In the genomic region with DNA sequence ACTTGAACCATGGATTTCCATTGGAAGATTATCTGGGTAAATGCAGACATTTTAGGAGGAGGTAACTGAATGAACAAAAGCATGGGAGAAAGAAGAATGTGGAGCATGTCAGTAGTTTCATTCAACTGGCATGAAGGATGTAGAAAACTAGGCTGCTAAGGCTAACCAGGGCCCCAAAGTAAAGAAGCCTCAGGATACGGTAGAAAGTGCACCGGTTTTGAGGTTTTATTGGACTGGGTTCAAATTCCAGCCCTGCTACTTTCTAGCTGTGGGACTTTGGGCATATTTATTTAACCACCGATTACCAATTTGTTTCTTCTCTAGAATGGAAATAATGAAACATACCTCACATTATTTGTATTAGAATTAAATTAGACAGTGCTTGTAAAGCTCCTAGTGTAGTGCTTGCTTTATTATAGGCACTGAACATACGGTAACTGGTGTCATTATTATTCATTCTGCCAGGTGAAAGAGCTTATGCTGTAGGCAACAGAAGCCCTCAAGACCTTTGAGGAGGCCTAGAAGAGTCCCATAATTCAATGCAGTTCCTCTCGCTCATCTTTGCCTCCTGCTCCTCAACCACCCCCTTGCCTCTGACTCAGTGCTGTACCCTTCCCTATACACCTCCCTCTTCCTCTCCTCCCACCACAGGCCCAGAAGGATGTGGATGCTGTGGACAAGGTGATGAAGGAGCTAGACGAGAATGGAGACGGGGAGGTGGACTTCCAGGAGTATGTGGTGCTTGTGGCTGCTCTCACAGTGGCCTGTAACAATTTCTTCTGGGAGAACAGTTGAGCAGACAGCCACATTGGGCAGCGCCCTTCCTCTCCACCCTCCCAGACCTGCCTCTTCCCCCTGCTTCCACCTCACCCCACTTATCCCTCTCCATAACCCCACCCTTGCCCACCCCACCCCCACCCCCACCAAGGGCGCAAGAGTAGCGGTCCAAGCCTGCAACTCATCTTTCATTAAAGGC, we compare ENCODE assay signal across 14 cellular contexts. TPM values are rescaled to one million over a fixed set of nuclear protein-coding genes. Genes with fewer than 3 reads are reported as not detected.
A peak's percentile ranks its signal among the peaks of the same experiment; 100 is the strongest.
DNase-seq lines count a peak whose midpoint lies in the region; ATAC-seq and TF ChIP-seq lines count a peak whose summit lies in the region.
"Had no signal": no experiment of that assay in that cellular context is flagged by ENCODE, and none has a peak within 500 bp of the region (broad histone marks: within the 10 kb centered on the region; RNA-seq: fewer than 3 reads in every experiment).

No MANE protein-coding gene starts in this region.

- WGBS in smooth muscle cell (ENCODE audit: low lambda C conversion rate): 88% methylated on average over 9 of the region's 10 CpGs

- CTCF ChIA-PET in activated naive CD4-positive, alpha-beta T cell treated with anti-CD3 and anti-CD28 coated beads for 36 hours (lab: Charles Lee): interaction anchor here (0.5 to 1.5 kb wide), 3 partner anchors 14 to 1704 kb away, joined by 3 read pairs; no protein-coding TSS in a partner anchor

- H3K27me3 ChIP-seq in smooth muscle cell (ENCODE audit: low read depth) (no peaks in the 10 kb centered on the region), HAP-1 (ENCODE audit: low read depth) (no peaks in the 10 kb centered on the region)
- H3K27me3 ChIP-seq: pancreas had no signal

- TF ChIP-seq CTCF in smooth muscle cell (IDR thresholded peaks at IDR 0.05; ENCODE audit: borderline replicate concordance, insufficient read depth, poor library complexity, severe bottlenecking): no peak

- peaks cover 34% of the 10 kb centered on the region for H3K4me1 Mint-ChIP-seq in activated naive CD4-positive, alpha-beta T cell treated with anti-CD3 and anti-CD28 coated beads for 36 hours (ENCODE audit: low read depth)
- H3K4me1 Mint-ChIP-seq in activated T-helper 17 cell treated with anti-CD3 and anti-CD28 coated beads, Interleukin-2, amount 50 U/mL, for 72 hours: peaks cover 24% of the 10 kb centered on the region

- H3K9me3 Mint-ChIP-seq in activated naive CD4-positive, alpha-beta T cell treated with anti-CD3 and anti-CD28 coated beads for 36 hours: no peaks in the 10 kb centered on the region
- H3K9me3 Mint-ChIP-seq in activated naive CD4-positive, alpha-beta T cell treated with anti-CD3 and anti-CD28 coated beads, Interleukin-2, amount 50 U/mL, for 72 hours: no peaks in the 10 kb centered on the region
- H3K9me3 Mint-ChIP-seq in activated T-helper 17 cell treated with anti-CD3 and anti-CD28 coated beads, Interleukin-2, amount 50 U/mL, for 72 hours: no peaks in the 10 kb centered on the region

- intact Hi-C loops in activated naive CD4-positive, alpha-beta T cell treated with anti-CD3 and anti-CD28 coated beads for 36 hours (cut with micrococcal nuclease): no loop called here
- intact Hi-C loops in head of caudate nucleus (cut with DNase I): no loop called here

- no peak overlapping the region for H3K4me2 ChIP-seq in smooth muscle cell

- peaks cover 5% of the 10 kb centered on the region for H3K27me3 Mint-ChIP-seq in activated naive CD4-positive, alpha-beta T cell treated with anti-CD3 and anti-CD28 coated beads for 36 hours (ENCODE audit: low read depth)
- H3K27me3 Mint-ChIP-seq in activated T-helper 17 cell treated with anti-CD3 and anti-CD28 coated beads, Interleukin-2, amount 50 U/mL, for 72 hours: no peaks in the 10 kb centered on the region

- H3K9me3 ChIP-seq in smooth muscle cell (replicated peaks; ENCODE audit: low read depth) (no peaks in the 10 kb centered on the region), HAP-1 (no peaks in the 10 kb centered on the region)
- H3K9me3 ChIP-seq: lower lobe of right lung, pancreas had no signal

- H2AFZ ChIP-seq in smooth muscle cell (ENCODE audit: low read depth): no peak overlapping the region

- no peak for ATAC-seq in activated naive CD4-positive, alpha-beta T cell treated with anti-CD3 and anti-CD28 coated beads, Interleukin-2, amount 50 U/mL, for 72 hours
- peak; percentile 13 for ATAC-seq in activated T-helper 17 cell treated with anti-CD3 and anti-CD28 coated beads, Interleukin-2, amount 50 U/mL, for 72 hours (replicated peaks)
- ATAC-seq in HG03039 (IDR thresholded peaks at IDR 0.05; ENCODE audit: unreplicated experiment): no peak
- ATAC-seq: lower lobe of right lung, pancreas had no signal

- H3K36me3 Mint-ChIP-seq in activated naive CD4-positive, alpha-beta T cell treated with anti-CD3 and anti-CD28 coated beads for 36 hours (ENCODE audit: low read depth): peaks cover 18% of the 10 kb centered on the region
- peaks cover 10 to 29% of the 10 kb centered on the region in 2 donors for H3K36me3 Mint-ChIP-seq in activated naive CD4-positive, alpha-beta T cell treated with anti-CD3 and anti-CD28 coated beads, Interleukin-2, amount 50 U/mL, for 72 hours
- H3K36me3 Mint-ChIP-seq in activated T-helper 17 cell treated with anti-CD3 and anti-CD28 coated beads, Interleukin-2, amount 50 U/mL, for 72 hours (ENCODE audit: low read depth): peaks cover 28% of the 10 kb centered on the region

- H3K27ac ChIP-seq in smooth muscle cell (ENCODE audit: low read depth): peak overlapping the region; percentile 4
- H3K27ac ChIP-seq: pancreas had no signal

- no peaks in the 10 kb centered on the region for H3F3A ChIP-seq in smooth muscle cell (ENCODE audit: low read depth)

- H3K9ac ChIP-seq in smooth muscle cell (ENCODE audit: low read depth): no peak overlapping the region

- H3K36me3 ChIP-seq in smooth muscle cell (ENCODE audit: low read depth) (peaks cover under 1% of the 10 kb centered on the region), HAP-1 (replicated peaks) (peaks cover 17% of the 10 kb centered on the region)

- in situ Hi-C loops in HAP-1 (cut with MboI; ENCODE audit: low sequenced_read_pairs): no loop called here

- H3K4me3 Mint-ChIP-seq in activated naive CD4-positive, alpha-beta T cell treated with anti-CD3 and anti-CD28 coated beads for 36 hours: no peak overlapping the region
- H3K4me3 Mint-ChIP-seq in activated T-helper 17 cell treated with anti-CD3 and anti-CD28 coated beads, Interleukin-2, amount 50 U/mL, for 72 hours: peak overlapping the region; percentile 20

- H3K79me2 ChIP-seq in smooth muscle cell (ENCODE audit: low read depth): peaks cover 24% of the 10 kb centered on the region

- peak overlapping the region; percentile 24 for H3K27ac Mint-ChIP-seq in activated naive CD4-positive, alpha-beta T cell treated with anti-CD3 and anti-CD28 coated beads for 36 hours
- peak overlapping the region in 1 of 2 donors; percentile 88 for H3K27ac Mint-ChIP-seq in activated naive CD4-positive, alpha-beta T cell treated with anti-CD3 and anti-CD28 coated beads, Interleukin-2, amount 50 U/mL, for 72 hours
- H3K27ac Mint-ChIP-seq in activated T-helper 17 cell treated with anti-CD3 and anti-CD28 coated beads, Interleukin-2, amount 50 U/mL, for 72 hours: peak overlapping the region; percentile 39

- peaks cover 20% of the 10 kb centered on the region for H4K20me1 ChIP-seq in smooth muscle cell (ENCODE audit: low read depth)

- no peak overlapping the region for H3K4me3 ChIP-seq in smooth muscle cell
- H3K4me3 ChIP-seq in HAP-1: no peak overlapping the region
- H3K4me3 ChIP-seq: lower lobe of right lung, pancreas had no signal

- peaks cover 24% of the 10 kb centered on the region for H3K4me1 ChIP-seq in smooth muscle cell (ENCODE audit: low read depth)
- H3K4me1 ChIP-seq in HAP-1: peaks cover 26% of the 10 kb centered on the region

- no peak for DNase-seq in activated naive CD4-positive, alpha-beta T cell treated with anti-CD3 and anti-CD28 coated beads for 36 hours
- DNase-seq in activated naive CD4-positive, alpha-beta T cell treated with anti-CD3 and anti-CD28 coated beads, Interleukin-2, amount 50 U/mL, for 72 hours (ENCODE audit: low spot score in 2 of 2): no peak
- peak in 24 of 42 donors; percentile 30 to 88 (median 57) for DNase-seq in head of caudate nucleus
- DNase-seq in smooth muscle cell (lab: John Stamatoyannopoulos, UW; ENCODE audit: unreplicated experiment): no peak
- no peak for DNase-seq in HAP-1 (ENCODE audit: low spot score in 2 of 2)
- no peak for DNase-seq in A172 (ENCODE audit: low spot score)
- DNase-seq: activated T-cell treated with anti-CD3 and anti-CD28 coated beads, Interleukin-2, amount 50 U/mL, for 1 hour; DMS79 treated with DMSO at 0.1 percent for 48 hours; lower lobe of right lung; NCI-H2081 had no signal

RNA-seq across cellular contexts. Expression of gene CHTOP, which starts 2.5 kb away (rescaled TPM):
- 10 to 100 TPM; 88.2 to 91.3 TPM for total RNA-seq in activated naive CD4-positive, alpha-beta T cell treated with anti-CD3 and anti-CD28 coated beads for 36 hours
- total RNA-seq in activated naive CD4-positive, alpha-beta T cell treated with anti-CD3 and anti-CD28 coated beads, Interleukin-2, amount 50 U/mL, for 72 hours: 10 to 100 TPM; 83.3 to 91.3 TPM
- total RNA-seq in activated T-helper 17 cell treated with anti-CD3 and anti-CD28 coated beads, Interleukin-2, amount 50 U/mL, for 72 hours: 10 to 100 TPM; 70.6 to 88.6 TPM
- 47.8 and 48.1 TPM in 2 replicates for total RNA-seq in smooth muscle cell
- 49.7 and 50.2 TPM in 2 replicates for polyA plus RNA-seq in smooth muscle cell
- total RNA-seq in A172 (2014; rRNA removed; shearing (Covaris generic)): 49.0 and 60.8 TPM in 2 replicates

RNA-seq across cellular contexts. Expression of gene S100A1, which starts 3.1 kb away (rescaled TPM):
- not detected for total RNA-seq in activated naive CD4-positive, alpha-beta T cell treated with anti-CD3 and anti-CD28 coated beads for 36 hours
- total RNA-seq in activated naive CD4-positive, alpha-beta T cell treated with anti-CD3 and anti-CD28 coated beads, Interleukin-2, amount 50 U/mL, for 72 hours: not detected
- not detected for total RNA-seq in activated T-helper 17 cell treated with anti-CD3 and anti-CD28 coated beads, Interleukin-2, amount 50 U/mL, for 72 hours
- 8.3 TPM in 1 of 2 replicates, not detected in the other for total RNA-seq in smooth muscle cell
- 0.46 and 1.0 TPM in 2 replicates for polyA plus RNA-seq in smooth muscle cell
- total RNA-seq in A172 (2014; rRNA removed; shearing (Covaris generic)): 0.46 and 2.8 TPM in 2 replicates

RNA-seq across cellular contexts. Expression of gene S100A13, which starts 4.0 kb away (rescaled TPM):
- total RNA-seq in activated naive CD4-positive, alpha-beta T cell treated with anti-CD3 and anti-CD28 coated beads for 36 hours: 1 to 10 TPM; 6.6 to 7.0 TPM
- 1 to 10 TPM; 4.2 to 6.0 TPM for total RNA-seq in activated naive CD4-positive, alpha-beta T cell treated with anti-CD3 and anti-CD28 coated beads, Interleukin-2, amount 50 U/mL, for 72 hours
- 1 to 10 TPM; 6.8 to 7.9 TPM for total RNA-seq in activated T-helper 17 cell treated with anti-CD3 and anti-CD28 coated beads, Interleukin-2, amount 50 U/mL, for 72 hours
- total RNA-seq in smooth muscle cell: 150 and 158 TPM in 2 replicates
- polyA plus RNA-seq in smooth muscle cell: 474 and 498 TPM in 2 replicates
- total RNA-seq in A172 (2014; rRNA removed; shearing (Covaris generic)): 116 and 160 TPM in 2 replicates

RNA-seq across cellular contexts. Expression of gene S100A14, which starts 15.2 kb away (rescaled TPM):
- total RNA-seq in activated naive CD4-positive, alpha-beta T cell treated with anti-CD3 and anti-CD28 coated beads for 36 hours: not detected
- total RNA-seq in activated naive CD4-positive, alpha-beta T cell treated with anti-CD3 and anti-CD28 coated beads, Interleukin-2, amount 50 U/mL, for 72 hours: not detected
- total RNA-seq in activated T-helper 17 cell treated with anti-CD3 and anti-CD28 coated beads, Interleukin-2, amount 50 U/mL, for 72 hours: under 1 TPM in 1 of 2 donors, not detected in 1; 0.71 TPM
- 20.1 and 25.1 TPM in 2 replicates for total RNA-seq in smooth muscle cell
- 11.0 and 32.7 TPM in 2 replicates for polyA plus RNA-seq in smooth muscle cell
- 0.17 TPM in 1 of 2 replicates, not detected in the other for total RNA-seq in A172 (2014; rRNA removed; shearing (Covaris generic))
- total RNA-seq: SK-MEL-5 had no signal

RNA-seq across cellular contexts. Expression of gene S100A16, which starts 18.4 kb away (rescaled TPM):
- not detected for total RNA-seq in activated naive CD4-positive, alpha-beta T cell treated with anti-CD3 and anti-CD28 coated beads for 36 hours
- not detected for total RNA-seq in activated naive CD4-positive, alpha-beta T cell treated with anti-CD3 and anti-CD28 coated beads, Interleukin-2, amount 50 U/mL, for 72 hours
- total RNA-seq in activated T-helper 17 cell treated with anti-CD3 and anti-CD28 coated beads, Interleukin-2, amount 50 U/mL, for 72 hours: not detected
- 198 and 238 TPM in 2 replicates for total RNA-seq in smooth muscle cell
- 302 and 358 TPM in 2 replicates for polyA plus RNA-seq in smooth muscle cell
- total RNA-seq in A172 (2014; rRNA removed; shearing (Covaris generic)): 726 and 852 TPM in 2 replicates

Comparison
In these comparisons a context has a peak if more than half of its experiments do, and no peak if none do; other contexts are left out.
1. DNase-seq: peak in head of caudate nucleus (24 of 42); none in activated naive CD4-positive, alpha-beta T cell treated with anti-CD3 and anti-CD28 coated beads for 36 hours (single experiment), activated naive CD4-positive, alpha-beta T cell treated with anti-CD3 and anti-CD28 coated beads, Interleukin-2, amount 50 U/mL, for 72 hours (0 of 2), smooth muscle cell (single experiment), HAP-1 (0 of 2) and A172 (single experiment).
2. RNA of gene S100A13, which starts 4.0 kb away (total RNA-seq): 150 to 158 TPM in smooth muscle cell and 116 to 160 TPM in A172; 6.8 to 7.9 TPM in activated T-helper 17 cell treated with anti-CD3 and anti-CD28 coated beads, Interleukin-2, amount 50 U/mL, for 72 hours, 6.6 to 7.0 TPM in activated naive CD4-positive, alpha-beta T cell treated with anti-CD3 and anti-CD28 coated beads for 36 hours and 4.2 to 6.0 TPM in activated naive CD4-positive, alpha-beta T cell treated with anti-CD3 and anti-CD28 coated beads, Interleukin-2, amount 50 U/mL, for 72 hours; every median in the first group is over 10 times any median in the second.